Comparison of ENCODE assay signal across 8 cellular contexts in genomic region chr19:6126335-6126974, GRCh38. TPM values are rescaled to one million over a fixed set of nuclear protein-coding genes. Genes with fewer than 3 reads are reported as not detected.
A peak's percentile ranks its signal among the peaks of the same experiment; 100 is the strongest.
DNase-seq lines count a peak whose midpoint lies in the region; ATAC-seq, FAIRE-seq and TF ChIP-seq lines count a peak whose summit lies in the region.

No MANE protein-coding gene starts in this region.

- TF ChIP-seq CTCF in activated CD8-positive, alpha-beta T cell treated with anti-CD3 and anti-CD28 coated beads for 36 hours (IDR thresholded peaks at IDR 0.05), result peak; percentile 12
- peak; percentile 81 for TF ChIP-seq CTCF in HepG2 (CRISPR knock-in tag; IDR thresholded peaks at IDR 0.05)

- peak; percentile 51; the same call in 1 of the 2 replicates for TF ChIP-seq RAD21 in HepG2 (CRISPR knock-in tag; IDR thresholded peaks at IDR 0.05)

- H3K36me3 Mint-ChIP-seq in activated CD8-positive, alpha-beta T cell treated with anti-CD3 and anti-CD28 coated beads for 36 hours (ENCODE audit: low read depth), result no peaks in the 10 kb centered on the region

- intact Hi-C loops in activated CD8-positive, alpha-beta T cell treated with anti-CD3 and anti-CD28 coated beads for 36 hours (cut with micrococcal nuclease), result no loop called here
- intact Hi-C loops in HepG2 (cut with micrococcal nuclease; ENCODE audit: unreplicated experiment), result no loop called here

- no TSS peak for BruUV-seq in HepG2 (replicated peaks; lab: Mats Ljungman, UMichigan)

- no peaks in the 10 kb centered on the region for H3K4me1 Mint-ChIP-seq in activated CD8-positive, alpha-beta T cell treated with anti-CD3 and anti-CD28 coated beads for 36 hours (ENCODE audit: low read depth)

- peaks cover 5% of the 10 kb centered on the region for H3K9me3 Mint-ChIP-seq in activated CD8-positive, alpha-beta T cell treated with anti-CD3 and anti-CD28 coated beads for 36 hours

- CTCF ChIA-PET in activated CD8-positive, alpha-beta T cell treated with anti-CD3 and anti-CD28 coated beads for 36 hours (lab: Charles Lee), result interaction anchor here (0.6 to 9.6 kb wide), 39 partner anchors 8 to 737 kb away, joined by 3 to 218 read pairs (median 4); no protein-coding TSS in a partner anchor
- CTCF ChIA-PET in HepG2 (lab: Yijun Ruan, JAX; ENCODE audit: low intra/inter-chr PET ratio, low total read pairs), result interaction anchor here (1.2 to 6.0 kb wide), 4 partner anchors 71 to 299 kb away, joined by 3 to 153 read pairs (median 4); no protein-coding TSS in a partner anchor

- no peaks in the 10 kb centered on the region for H3K4me1 ChIP-seq in HepG2 (ENCODE audit: insufficient read depth, low read length)

- FAIRE-seq in HepG2 (lab: Jason Lieb, UNC), result peak; percentile 56

- no peak overlapping the region for H3K4me2 ChIP-seq in HepG2 (ENCODE audit: low read depth, low read length)

- DNase-seq in COR-L47 (lab: John Stamatoyannopoulos, UW), result peak; percentile 61
- DNase-seq in H7, result peak; percentile 52
- DNase-seq in NCI-H2171 (lab: John Stamatoyannopoulos, UW), result peak; percentile 48
- DNase-seq in activated CD8-positive, alpha-beta T cell treated with anti-CD3 and anti-CD28 coated beads for 36 hours, result no peak
- peak; percentile 67 for DNase-seq in HepG2 (ENCODE audit: low spot score)

- TF ChIP-seq EP300 in HepG2 (IDR thresholded peaks at IDR 0.05; ENCODE audit: low read depth in 2 of 2, low read length in 2 of 2) (no peak), HepG2 (CRISPR knock-in tag; IDR thresholded peaks at IDR 0.05; ENCODE audit: borderline replicate concordance) (no peak)

- H3K27me3 ChIP-seq in H7 (ENCODE audit: control insufficient read depth, insufficient read depth, low read length) (no peaks in the 10 kb centered on the region), HepG2 (ENCODE audit: control insufficient read depth in 1 of 2, insufficient read depth in 2 of 2, low read length in 2 of 2) (no peaks in the 10 kb centered on the region)

- H3K79me2 ChIP-seq in HepG2 (ENCODE audit: insufficient read depth, low read length), result no peaks in the 10 kb centered on the region

- no peak overlapping the region for H3K4me3 Mint-ChIP-seq in activated CD8-positive, alpha-beta T cell treated with anti-CD3 and anti-CD28 coated beads for 36 hours

- WGBS in HepG2 (ENCODE audit: low lambda C conversion rate), result 6% methylated on average over 3 of the region's 3 CpGs

- H3K9ac ChIP-seq in HepG2 (ENCODE audit: insufficient read depth, low read depth, low read length), result no peak overlapping the region

- 0 out of 2 replicates have a peak, but pooled peaks cover 5% of the 10 kb centered on the region for H3K9me3 ChIP-seq in HepG2 (ENCODE audit: low read length)

- H3K27me3 Mint-ChIP-seq in activated CD8-positive, alpha-beta T cell treated with anti-CD3 and anti-CD28 coated beads for 36 hours, result no peaks in the 10 kb centered on the region

- no peak for TF ChIP-seq POLR2A in HepG2 (IDR thresholded peaks at IDR 0.05; ENCODE audit: insufficient read depth in 1 of 2, low read depth in 2 of 2, low read length in 2 of 2)

- H3K27ac ChIP-seq in HepG2 (ENCODE audit: extremely low read length, insufficient read depth, low read length), result no peak overlapping the region

- POLR2A ChIA-PET in activated CD8-positive, alpha-beta T cell treated with anti-CD3 and anti-CD28 coated beads for 36 hours (lab: Charles Lee), result no interaction called here
- POLR2A ChIA-PET in HepG2 (lab: Yijun Ruan, JAX), result interaction anchor here (2.2 kb wide), 1 partner anchor 78 kb away, joined by 5 read pairs; no protein-coding TSS in a partner anchor

- H3K4me3 ChIP-seq in H7 (ENCODE audit: insufficient read depth, low read depth, low read length) (no peak overlapping the region), HepG2 (replicated peaks in 1 of 3; ENCODE audit: insufficient read depth in 1 of 3, low read depth in 2 of 3, low read length in 3 of 3) (no peak overlapping the region)

- no peaks in the 10 kb centered on the region for H3K36me3 ChIP-seq in H7 (replicated peaks; ENCODE audit: control insufficient read depth, insufficient read depth, low read length)
- H3K36me3 ChIP-seq in HepG2 (replicated peaks in 1 of 2; ENCODE audit: control insufficient read depth in 1 of 2, insufficient read depth in 2 of 2, low read length in 2 of 2), result no peaks in the 10 kb centered on the region

- no peak overlapping the region for H2AFZ ChIP-seq in HepG2 (ENCODE audit: low read length)

- peak; percentile 54 for ATAC-seq in activated CD8-positive, alpha-beta T cell treated with anti-CD3 and anti-CD28 coated beads for 36 hours
- ATAC-seq in HepG2 (peak; percentile 75), HG02938 (IDR thresholded peaks at IDR 0.05; ENCODE audit: unreplicated experiment) (no peak), HG03135 (IDR thresholded peaks at IDR 0.05; ENCODE audit: unreplicated experiment) (no peak), GM18873 (IDR thresholded peaks at IDR 0.05; ENCODE audit: low FRiP score, unreplicated experiment) (no peak)

- no peak overlapping the region for H3K27ac Mint-ChIP-seq in activated CD8-positive, alpha-beta T cell treated with anti-CD3 and anti-CD28 coated beads for 36 hours

- in situ Hi-C loops in HepG2 (cut with HindIII; ENCODE audit: extremely low pct_ligation_motif_present, low pct_unique_long_range_greater_than_20kb), result loop anchor here (5.0 kb wide), 1 partner anchor 79 kb away; no protein-coding TSS in a partner anchor

- no peaks in the 10 kb centered on the region for H4K20me1 ChIP-seq in HepG2 (ENCODE audit: insufficient read depth, low read length)

TF ChIP-seq in HepG2, 621 proteins besides CTCF, POLR2A, EP300 and RAD21 (continues in another document):
- no peak for TF ChIP-seq ZNF562 (CRISPR knock-in tag; IDR thresholded peaks at IDR 0.05; ENCODE audit: borderline replicate concordance)
- TF ChIP-seq ZNF782 (CRISPR knock-in tag; IDR thresholded peaks at IDR 0.05; ENCODE audit: borderline replicate concordance), result no peak
- peak; percentile 71 for TF ChIP-seq CEBPB (IDR thresholded peaks at IDR 0.05; ENCODE audit: borderline replicate concordance, low read depth, low read length)

RNA-seq across cellular contexts. Expression of gene ACSBG2, which starts 9.0 kb away (rescaled TPM):
- total RNA-seq in H7 (2014; rRNA removed; shearing (Covaris generic)), result not detected in 2 replicates
- not detected for total RNA-seq in activated CD8-positive, alpha-beta T cell treated with anti-CD3 and anti-CD28 coated beads for 36 hours
- total RNA-seq in HepG2 (2016; rRNA removed; fragmentation: Illumina TruSeq; extraction: Trizol), result not detected in 2 replicates
- total RNA-seq in HepG2 (2016; cell fraction: cytosol; rRNA removed; fragmentation: Illumina TruSeq; extraction: Trizol; ENCODE audit: low read depth), result not detected in 2 replicates
- total RNA-seq in HepG2 (2016; cell fraction: insoluble cytoplasmic fraction; rRNA removed; fragmentation: Illumina TruSeq; extraction: Trizol), result not detected in 2 replicates
- not detected in 2 replicates for total RNA-seq in HepG2 (2016; cell fraction: membrane; rRNA removed; fragmentation: Illumina TruSeq; extraction: Trizol)
- not detected in 2 replicates for total RNA-seq in HepG2 (2016; cell fraction: nucleus; rRNA removed; fragmentation: Illumina TruSeq; extraction: Trizol)
- not detected in 2 replicates for polyA plus RNA-seq in HepG2 (2011; rRNA removed)
- not detected in 2 replicates for polyA plus RNA-seq in HepG2 (2011; cell fraction: cytosol; rRNA removed)
- not detected in 2 replicates for polyA plus RNA-seq in HepG2 (2011; cell fraction: nucleus; rRNA removed)
- 0.35 and 0.60 TPM in 2 replicates for polyA plus RNA-seq in HepG2 (2012)
- not detected in 2 replicates for polyA plus RNA-seq in HepG2 (2016; cell fraction: cytosol; fragmentation: Illumina TruSeq; extraction: Trizol; ENCODE audit: low read depth)
- not detected in 2 replicates for polyA plus RNA-seq in HepG2 (2016; cell fraction: insoluble cytoplasmic fraction; fragmentation: Illumina TruSeq; extraction: Trizol; ENCODE audit: low read depth)
- not detected in 2 replicates for polyA plus RNA-seq in HepG2 (2016; cell fraction: membrane; fragmentation: Illumina TruSeq; extraction: Trizol; ENCODE audit: low read depth)
- not detected in 2 replicates for polyA plus RNA-seq in HepG2 (2016; cell fraction: nucleus; fragmentation: Illumina TruSeq; extraction: Trizol; ENCODE audit: insufficient read depth, low read depth)
- not detected in 2 replicates for polyA minus RNA-seq in HepG2 (2011; rRNA and poly(A)+ RNA removed; ENCODE audit: low replicate concordance)
- polyA minus RNA-seq in HepG2 (2011; cell fraction: cytosol; rRNA and poly(A)+ RNA removed), result not detected in 2 replicates
- polyA minus RNA-seq in HepG2 (2011; cell fraction: nucleus; rRNA and poly(A)+ RNA removed), result not detected in 2 replicates

RNA-seq across cellular contexts. Expression of gene RFX2, which starts 16.2 kb away (rescaled TPM):
- total RNA-seq in H7 (2014; rRNA removed; shearing (Covaris generic)), result 2.9 and 3.8 TPM in 2 replicates
- total RNA-seq in activated CD8-positive, alpha-beta T cell treated with anti-CD3 and anti-CD28 coated beads for 36 hours, result 10 to 100 TPM in 1 of 2 experiments, 1 to 10 TPM in 1; 8.9 to 10.5 TPM
- total RNA-seq in HepG2 (2016; rRNA removed; fragmentation: Illumina TruSeq; extraction: Trizol), result 1.3 and 2.8 TPM in 2 replicates
- total RNA-seq in HepG2 (2016; cell fraction: cytosol; rRNA removed; fragmentation: Illumina TruSeq; extraction: Trizol; ENCODE audit: low read depth), result 2.6 and 7.1 TPM in 2 replicates
- total RNA-seq in HepG2 (2016; cell fraction: insoluble cytoplasmic fraction; rRNA removed; fragmentation: Illumina TruSeq; extraction: Trizol), result 1.5 and 2.5 TPM in 2 replicates
- total RNA-seq in HepG2 (2016; cell fraction: membrane; rRNA removed; fragmentation: Illumina TruSeq; extraction: Trizol), result 1.8 and 2.4 TPM in 2 replicates
- 2.4 and 3.9 TPM in 2 replicates for total RNA-seq in HepG2 (2016; cell fraction: nucleus; rRNA removed; fragmentation: Illumina TruSeq; extraction: Trizol)
- polyA plus RNA-seq in HepG2 (2011; rRNA removed), result 2.4 and 3.3 TPM in 2 replicates
- polyA plus RNA-seq in HepG2 (2011; cell fraction: cytosol; rRNA removed), result 1.5 and 2.4 TPM in 2 replicates
- 3.3 and 4.9 TPM in 2 replicates for polyA plus RNA-seq in HepG2 (2011; cell fraction: nucleus; rRNA removed)
- 1.1 and 2.1 TPM in 2 replicates for polyA plus RNA-seq in HepG2 (2012)
- polyA plus RNA-seq in HepG2 (2016; cell fraction: cytosol; fragmentation: Illumina TruSeq; extraction: Trizol; ENCODE audit: low read depth), result 3.0 and 3.6 TPM in 2 replicates
- 1.2 and 1.3 TPM in 2 replicates for polyA plus RNA-seq in HepG2 (2016; cell fraction: insoluble cytoplasmic fraction; fragmentation: Illumina TruSeq; extraction: Trizol; ENCODE audit: low read depth)
- polyA plus RNA-seq in HepG2 (2016; cell fraction: membrane; fragmentation: Illumina TruSeq; extraction: Trizol; ENCODE audit: low read depth), result 1.8 and 2.9 TPM in 2 replicates
- polyA plus RNA-seq in HepG2 (2016; cell fraction: nucleus; fragmentation: Illumina TruSeq; extraction: Trizol; ENCODE audit: insufficient read depth, low read depth), result 3.0 and 6.2 TPM in 2 replicates
- polyA minus RNA-seq in HepG2 (2011; rRNA and poly(A)+ RNA removed; ENCODE audit: low replicate concordance), result 5.3 and 9.1 TPM in 2 replicates
- 1.3 and 3.3 TPM in 2 replicates for polyA minus RNA-seq in HepG2 (2011; cell fraction: cytosol; rRNA and poly(A)+ RNA removed)
- 3.6 and 6.2 TPM in 2 replicates for polyA minus RNA-seq in HepG2 (2011; cell fraction: nucleus; rRNA and poly(A)+ RNA removed)

Comparison
In these comparisons a context has a peak if more than half of its experiments do, and no peak if none do; other contexts are left out.
1. ATAC-seq: peak in activated CD8-positive, alpha-beta T cell treated with anti-CD3 and anti-CD28 coated beads for 36 hours (single experiment) and HepG2 (single experiment); none in HG02938 (single experiment), HG03135 (single experiment) and GM18873 (single experiment).